In the genomic region with DNA sequence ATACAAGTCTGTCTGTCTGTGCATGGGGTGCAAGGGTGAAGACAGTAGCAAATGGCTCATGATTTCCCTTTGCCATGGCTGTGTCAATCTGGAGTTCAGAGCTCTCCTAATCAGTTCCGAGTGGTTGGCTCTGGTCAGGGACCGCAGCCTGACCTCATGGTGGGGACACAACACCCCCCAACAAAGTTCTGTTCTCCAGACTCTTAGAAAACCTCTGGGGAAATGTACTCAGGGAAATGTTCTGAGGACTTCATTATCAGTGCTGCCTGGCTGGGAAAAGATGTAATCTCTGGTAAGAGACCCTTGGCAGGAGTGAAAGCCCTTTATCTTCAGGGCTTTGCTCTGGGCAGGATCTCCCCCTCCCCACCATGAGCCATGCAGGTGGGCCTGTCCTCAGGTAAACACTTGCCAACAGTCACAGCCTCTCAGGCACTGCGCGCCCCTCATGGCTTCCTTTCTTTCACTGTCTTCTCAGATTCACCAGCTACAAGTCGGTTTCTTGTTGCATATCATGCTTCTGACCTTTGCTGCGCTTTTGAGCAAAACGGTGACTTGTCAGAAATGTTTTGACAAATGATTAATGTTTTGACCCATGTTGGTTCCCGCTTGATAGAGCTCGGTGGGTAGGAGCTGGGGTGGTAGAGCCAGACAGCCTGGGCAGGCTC, we compare ENCODE assay signal across 3 cellular contexts.
TF ChIP-seq lines count a peak whose summit lies in the region.

No MANE protein-coding gene starts in this region.

TF ChIP-seq in liver, 16 proteins besides CTCF, POLR2A, EP300 and RAD21:
- TF ChIP-seq NR2F2 (IDR thresholded peaks at IDR 0.05) (no peak), JUND (IDR thresholded peaks at IDR 0.05) (no peak), HNF4G (IDR thresholded peaks at IDR 0.05) (no peak), FOXA1 (IDR thresholded peaks at IDR 0.05) (no peak), FOXA2 (IDR thresholded peaks at IDR 0.05) (no peak), TAF1 (conservative IDR thresholded peaks at IDR 0.05) (no peak), SP1 (IDR thresholded peaks at IDR 0.05) (no peak), EGR1 (IDR thresholded peaks at IDR 0.05; ENCODE audit: low read depth in 2 of 2) (no peak)
- TF ChIP-seq, protein P1, sequence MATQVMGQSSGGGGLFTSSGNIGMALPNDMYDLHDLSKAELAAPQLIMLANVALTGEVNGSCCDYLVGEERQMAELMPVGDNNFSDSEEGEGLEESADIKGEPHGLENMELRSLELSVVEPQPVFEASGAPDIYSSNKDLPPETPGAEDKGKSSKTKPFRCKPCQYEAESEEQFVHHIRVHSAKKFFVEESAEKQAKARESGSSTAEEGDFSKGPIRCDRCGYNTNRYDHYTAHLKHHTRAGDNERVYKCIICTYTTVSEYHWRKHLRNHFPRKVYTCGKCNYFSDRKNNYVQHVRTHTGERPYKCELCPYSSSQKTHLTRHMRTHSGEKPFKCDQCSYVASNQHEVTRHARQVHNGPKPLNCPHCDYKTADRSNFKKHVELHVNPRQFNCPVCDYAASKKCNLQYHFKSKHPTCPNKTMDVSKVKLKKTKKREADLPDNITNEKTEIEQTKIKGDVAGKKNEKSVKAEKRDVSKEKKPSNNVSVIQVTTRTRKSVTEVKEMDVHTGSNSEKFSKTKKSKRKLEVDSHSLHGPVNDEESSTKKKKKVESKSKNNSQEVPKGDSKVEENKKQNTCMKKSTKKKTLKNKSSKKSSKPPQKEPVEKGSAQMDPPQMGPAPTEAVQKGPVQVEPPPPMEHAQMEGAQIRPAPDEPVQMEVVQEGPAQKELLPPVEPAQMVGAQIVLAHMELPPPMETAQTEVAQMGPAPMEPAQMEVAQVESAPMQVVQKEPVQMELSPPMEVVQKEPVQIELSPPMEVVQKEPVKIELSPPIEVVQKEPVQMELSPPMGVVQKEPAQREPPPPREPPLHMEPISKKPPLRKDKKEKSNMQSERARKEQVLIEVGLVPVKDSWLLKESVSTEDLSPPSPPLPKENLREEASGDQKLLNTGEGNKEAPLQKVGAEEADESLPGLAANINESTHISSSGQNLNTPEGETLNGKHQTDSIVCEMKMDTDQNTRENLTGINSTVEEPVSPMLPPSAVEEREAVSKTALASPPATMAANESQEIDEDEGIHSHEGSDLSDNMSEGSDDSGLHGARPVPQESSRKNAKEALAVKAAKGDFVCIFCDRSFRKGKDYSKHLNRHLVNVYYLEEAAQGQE (IDR thresholded peaks at IDR 0.05), result no peak
- TF ChIP-seq, protein P2, sequence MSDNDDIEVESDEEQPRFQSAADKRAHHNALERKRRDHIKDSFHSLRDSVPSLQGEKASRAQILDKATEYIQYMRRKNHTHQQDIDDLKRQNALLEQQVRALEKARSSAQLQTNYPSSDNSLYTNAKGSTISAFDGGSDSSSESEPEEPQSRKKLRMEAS (IDR thresholded peaks at IDR 0.05), result no peak
- TF ChIP-seq, protein P3, sequence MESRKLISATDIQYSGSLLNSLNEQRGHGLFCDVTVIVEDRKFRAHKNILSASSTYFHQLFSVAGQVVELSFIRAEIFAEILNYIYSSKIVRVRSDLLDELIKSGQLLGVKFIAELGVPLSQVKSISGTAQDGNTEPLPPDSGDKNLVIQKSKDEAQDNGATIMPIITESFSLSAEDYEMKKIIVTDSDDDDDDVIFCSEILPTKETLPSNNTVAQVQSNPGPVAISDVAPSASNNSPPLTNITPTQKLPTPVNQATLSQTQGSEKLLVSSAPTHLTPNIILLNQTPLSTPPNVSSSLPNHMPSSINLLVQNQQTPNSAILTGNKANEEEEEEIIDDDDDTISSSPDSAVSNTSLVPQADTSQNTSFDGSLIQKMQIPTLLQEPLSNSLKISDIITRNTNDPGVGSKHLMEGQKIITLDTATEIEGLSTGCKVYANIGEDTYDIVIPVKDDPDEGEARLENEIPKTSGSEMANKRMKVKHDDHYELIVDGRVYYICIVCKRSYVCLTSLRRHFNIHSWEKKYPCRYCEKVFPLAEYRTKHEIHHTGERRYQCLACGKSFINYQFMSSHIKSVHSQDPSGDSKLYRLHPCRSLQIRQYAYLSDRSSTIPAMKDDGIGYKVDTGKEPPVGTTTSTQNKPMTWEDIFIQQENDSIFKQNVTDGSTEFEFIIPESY (IDR thresholded peaks at IDR 0.05), result no peak
TF ChIP-seq in liver: peak in this region for 0.

TF ChIP-seq in HepG2, 621 proteins besides CTCF, POLR2A, EP300 and RAD21:
- no peak for TF ChIP-seq ZIK1 (CRISPR knock-in tag; IDR thresholded peaks at IDR 0.05; ENCODE audit: borderline replicate concordance, low read depth)
- no peak for TF ChIP-seq POLR2AphosphoS2 (IDR thresholded peaks at IDR 0.05; ENCODE audit: low read depth, low read length)
- TF ChIP-seq, protein P4, sequence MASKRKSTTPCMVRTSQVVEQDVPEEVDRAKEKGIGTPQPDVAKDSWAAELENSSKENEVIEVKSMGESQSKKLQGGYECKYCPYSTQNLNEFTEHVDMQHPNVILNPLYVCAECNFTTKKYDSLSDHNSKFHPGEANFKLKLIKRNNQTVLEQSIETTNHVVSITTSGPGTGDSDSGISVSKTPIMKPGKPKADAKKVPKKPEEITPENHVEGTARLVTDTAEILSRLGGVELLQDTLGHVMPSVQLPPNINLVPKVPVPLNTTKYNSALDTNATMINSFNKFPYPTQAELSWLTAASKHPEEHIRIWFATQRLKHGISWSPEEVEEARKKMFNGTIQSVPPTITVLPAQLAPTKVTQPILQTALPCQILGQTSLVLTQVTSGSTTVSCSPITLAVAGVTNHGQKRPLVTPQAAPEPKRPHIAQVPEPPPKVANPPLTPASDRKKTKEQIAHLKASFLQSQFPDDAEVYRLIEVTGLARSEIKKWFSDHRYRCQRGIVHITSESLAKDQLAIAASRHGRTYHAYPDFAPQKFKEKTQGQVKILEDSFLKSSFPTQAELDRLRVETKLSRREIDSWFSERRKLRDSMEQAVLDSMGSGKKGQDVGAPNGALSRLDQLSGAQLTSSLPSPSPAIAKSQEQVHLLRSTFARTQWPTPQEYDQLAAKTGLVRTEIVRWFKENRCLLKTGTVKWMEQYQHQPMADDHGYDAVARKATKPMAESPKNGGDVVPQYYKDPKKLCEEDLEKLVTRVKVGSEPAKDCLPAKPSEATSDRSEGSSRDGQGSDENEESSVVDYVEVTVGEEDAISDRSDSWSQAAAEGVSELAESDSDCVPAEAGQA (IDR thresholded peaks at IDR 0.05; ENCODE audit: low read depth), result no peak
- TF ChIP-seq, protein P4 (CRISPR knock-in tag; IDR thresholded peaks at IDR 0.05; ENCODE audit: borderline replicate concordance), result no peak
- TF ChIP-seq GTF3A (CRISPR knock-in tag; conservative IDR thresholded peaks at IDR 0.05), result no peak
- no peak for TF ChIP-seq TBL1XR1 (IDR thresholded peaks at IDR 0.05; ENCODE audit: borderline replicate concordance, low read length, partially characterized antibody)
TF ChIP-seq in HepG2: peak in this region for 0.

TF ChIP-seq in SK-N-SH, 30 proteins besides CTCF, POLR2A, EP300 and RAD21:
- TF ChIP-seq, protein P5, sequence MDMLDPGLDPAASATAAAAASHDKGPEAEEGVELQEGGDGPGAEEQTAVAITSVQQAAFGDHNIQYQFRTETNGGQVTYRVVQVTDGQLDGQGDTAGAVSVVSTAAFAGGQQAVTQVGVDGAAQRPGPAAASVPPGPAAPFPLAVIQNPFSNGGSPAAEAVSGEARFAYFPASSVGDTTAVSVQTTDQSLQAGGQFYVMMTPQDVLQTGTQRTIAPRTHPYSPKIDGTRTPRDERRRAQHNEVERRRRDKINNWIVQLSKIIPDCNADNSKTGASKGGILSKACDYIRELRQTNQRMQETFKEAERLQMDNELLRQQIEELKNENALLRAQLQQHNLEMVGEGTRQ (IDR thresholded peaks at IDR 0.05; ENCODE audit: borderline replicate concordance, low read depth, low read length), result no peak
- TF ChIP-seq GABPA (IDR thresholded peaks at IDR 0.05; ENCODE audit: low read depth) (no peak), YY1 (IDR thresholded peaks at IDR 0.05; ENCODE audit: low read depth) (no peak), GATA2 (CRISPR knock-in tag; IDR thresholded peaks at IDR 0.05) (no peak), RFX5 (IDR thresholded peaks at IDR 0.05; ENCODE audit: low read length) (no peak), NRF1 (IDR thresholded peaks at IDR 0.05; ENCODE audit: low read depth, low read length) (no peak), ELF1 (IDR thresholded peaks at IDR 0.05) (no peak), TCF12 (IDR thresholded peaks at IDR 0.05) (no peak)
- TF ChIP-seq, protein P6, sequence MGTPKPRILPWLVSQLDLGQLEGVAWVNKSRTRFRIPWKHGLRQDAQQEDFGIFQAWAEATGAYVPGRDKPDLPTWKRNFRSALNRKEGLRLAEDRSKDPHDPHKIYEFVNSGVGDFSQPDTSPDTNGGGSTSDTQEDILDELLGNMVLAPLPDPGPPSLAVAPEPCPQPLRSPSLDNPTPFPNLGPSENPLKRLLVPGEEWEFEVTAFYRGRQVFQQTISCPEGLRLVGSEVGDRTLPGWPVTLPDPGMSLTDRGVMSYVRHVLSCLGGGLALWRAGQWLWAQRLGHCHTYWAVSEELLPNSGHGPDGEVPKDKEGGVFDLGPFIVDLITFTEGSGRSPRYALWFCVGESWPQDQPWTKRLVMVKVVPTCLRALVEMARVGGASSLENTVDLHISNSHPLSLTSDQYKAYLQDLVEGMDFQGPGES (IDR thresholded peaks at IDR 0.05; ENCODE audit: low read depth, low read length), result no peak
- TF ChIP-seq, protein P7, sequence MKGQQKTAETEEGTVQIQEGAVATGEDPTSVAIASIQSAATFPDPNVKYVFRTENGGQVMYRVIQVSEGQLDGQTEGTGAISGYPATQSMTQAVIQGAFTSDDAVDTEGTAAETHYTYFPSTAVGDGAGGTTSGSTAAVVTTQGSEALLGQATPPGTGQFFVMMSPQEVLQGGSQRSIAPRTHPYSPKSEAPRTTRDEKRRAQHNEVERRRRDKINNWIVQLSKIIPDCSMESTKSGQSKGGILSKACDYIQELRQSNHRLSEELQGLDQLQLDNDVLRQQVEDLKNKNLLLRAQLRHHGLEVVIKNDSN (IDR thresholded peaks at IDR 0.05; ENCODE audit: borderline replicate concordance, low read depth), result no peak
- TF ChIP-seq, protein P8, sequence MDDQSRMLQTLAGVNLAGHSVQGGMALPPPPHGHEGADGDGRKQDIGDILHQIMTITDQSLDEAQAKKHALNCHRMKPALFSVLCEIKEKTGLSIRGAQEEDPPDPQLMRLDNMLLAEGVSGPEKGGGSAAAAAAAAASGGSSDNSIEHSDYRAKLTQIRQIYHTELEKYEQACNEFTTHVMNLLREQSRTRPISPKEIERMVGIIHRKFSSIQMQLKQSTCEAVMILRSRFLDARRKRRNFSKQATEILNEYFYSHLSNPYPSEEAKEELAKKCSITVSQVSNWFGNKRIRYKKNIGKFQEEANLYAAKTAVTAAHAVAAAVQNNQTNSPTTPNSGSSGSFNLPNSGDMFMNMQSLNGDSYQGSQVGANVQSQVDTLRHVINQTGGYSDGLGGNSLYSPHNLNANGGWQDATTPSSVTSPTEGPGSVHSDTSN (IDR thresholded peaks at IDR 0.05), result no peak
- TF ChIP-seq, protein P3 (IDR thresholded peaks at IDR 0.05; ENCODE audit: borderline replicate concordance, low read depth), result no peak
- TF ChIP-seq, protein P1 (IDR thresholded peaks at IDR 0.05; ENCODE audit: low read depth, low read length), result no peak
